In the genomic region with DNA sequence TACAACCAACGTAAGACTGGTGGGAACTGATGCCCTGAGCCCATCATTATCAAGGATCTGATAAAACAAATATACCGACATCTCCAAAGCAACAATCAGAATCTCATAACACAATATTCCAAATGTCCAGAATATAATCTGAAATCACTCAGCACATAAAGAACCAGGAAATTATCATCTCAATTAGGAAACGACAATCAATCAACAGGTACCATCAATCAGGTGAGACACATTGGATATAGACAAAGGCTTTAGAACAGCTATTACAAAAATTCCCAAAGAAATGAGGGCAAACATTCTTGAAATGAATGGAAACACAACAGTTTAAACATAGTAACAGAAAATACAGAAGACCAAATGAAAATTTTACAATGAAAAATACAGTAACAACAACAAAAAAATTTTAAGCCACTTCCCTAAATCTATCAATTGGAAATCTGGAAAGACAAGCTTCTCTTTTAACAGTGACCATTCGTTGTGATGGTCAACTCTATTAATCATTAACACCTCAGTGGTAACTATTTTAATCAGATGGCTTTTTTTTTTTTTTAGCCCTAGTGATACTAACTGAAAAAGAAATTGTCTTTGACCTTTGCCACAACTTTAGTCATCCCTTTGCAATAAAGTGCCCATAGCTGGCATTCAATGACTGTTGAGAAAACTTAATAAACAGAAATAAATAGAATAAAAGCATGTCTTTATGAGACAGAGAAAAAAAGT, we compare ENCODE assay signal across 1 cellular context.
A peak's percentile ranks its signal among the peaks of the same experiment; 100 is the strongest.
TF ChIP-seq lines count a peak whose summit lies in the region.

No MANE protein-coding gene starts in this region.

TF ChIP-seq in K562, 482 proteins besides CTCF, POLR2A, EP300 and RAD21 (continued from another document):
- no peak for TF ChIP-seq CBX2 (IDR thresholded peaks at IDR 0.05; ENCODE audit: insufficient read depth, low read length, poor library complexity, severe bottlenecking)
- TF ChIP-seq, protein P1, sequence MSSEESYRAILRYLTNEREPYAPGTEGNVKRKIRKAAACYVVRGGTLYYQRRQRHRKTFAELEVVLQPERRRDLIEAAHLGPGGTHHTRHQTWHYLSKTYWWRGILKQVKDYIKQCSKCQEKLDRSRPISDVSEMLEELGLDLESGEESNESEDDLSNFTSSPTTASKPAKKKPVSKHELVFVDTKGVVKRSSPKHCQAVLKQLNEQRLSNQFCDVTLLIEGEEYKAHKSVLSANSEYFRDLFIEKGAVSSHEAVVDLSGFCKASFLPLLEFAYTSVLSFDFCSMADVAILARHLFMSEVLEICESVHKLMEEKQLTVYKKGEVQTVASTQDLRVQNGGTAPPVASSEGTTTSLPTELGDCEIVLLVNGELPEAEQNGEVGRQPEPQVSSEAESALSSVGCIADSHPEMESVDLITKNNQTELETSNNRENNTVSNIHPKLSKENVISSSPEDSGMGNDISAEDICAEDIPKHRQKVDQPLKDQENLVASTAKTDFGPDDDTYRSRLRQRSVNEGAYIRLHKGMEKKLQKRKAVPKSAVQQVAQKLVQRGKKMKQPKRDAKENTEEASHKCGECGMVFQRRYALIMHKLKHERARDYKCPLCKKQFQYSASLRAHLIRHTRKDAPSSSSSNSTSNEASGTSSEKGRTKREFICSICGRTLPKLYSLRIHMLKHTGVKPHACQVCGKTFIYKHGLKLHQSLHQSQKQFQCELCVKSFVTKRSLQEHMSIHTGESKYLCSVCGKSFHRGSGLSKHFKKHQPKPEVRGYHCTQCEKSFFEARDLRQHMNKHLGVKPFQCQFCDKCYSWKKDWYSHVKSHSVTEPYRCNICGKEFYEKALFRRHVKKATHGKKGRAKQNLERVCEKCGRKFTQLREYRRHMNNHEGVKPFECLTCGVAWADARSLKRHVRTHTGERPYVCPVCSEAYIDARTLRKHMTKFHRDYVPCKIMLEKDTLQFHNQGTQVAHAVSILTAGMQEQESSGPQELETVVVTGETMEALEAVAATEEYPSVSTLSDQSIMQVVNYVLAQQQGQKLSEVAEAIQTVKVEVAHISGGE (CRISPR knock-in tag; IDR thresholded peaks at IDR 0.05): peak in 1 of 3 experiments; percentile 20; a peak in 1 of 6 replicates
